In the genomic region with DNA sequence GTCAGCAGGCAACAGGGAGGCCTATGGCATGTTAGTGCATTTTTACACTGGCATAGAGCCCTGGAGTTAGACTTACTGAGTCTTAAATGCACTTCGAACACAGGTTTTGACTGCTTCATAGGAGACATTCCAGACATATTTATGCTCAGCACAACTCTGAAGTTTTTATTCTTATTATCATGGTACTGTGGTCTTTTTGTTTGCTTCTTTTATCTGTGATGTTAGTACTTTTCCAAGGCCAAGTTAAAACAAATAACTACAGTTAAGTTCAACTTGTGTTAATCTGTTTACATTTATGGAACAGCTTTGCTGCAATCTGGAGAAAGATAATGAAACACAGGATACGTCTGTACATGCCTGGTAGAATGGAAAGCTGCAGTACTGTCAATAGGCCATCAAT, we compare ENCODE assay signal across 1 cellular context.
TF ChIP-seq lines count a peak whose summit lies in the region.

No MANE protein-coding gene starts in this region.

TF ChIP-seq in HepG2, 621 proteins besides CTCF, POLR2A, EP300 and RAD21 (continued from another document and continues in another):
- TF ChIP-seq ZNF800 (CRISPR knock-in tag; IDR thresholded peaks at IDR 0.05) (no peak), AHDC1 (CRISPR knock-in tag; IDR thresholded peaks at IDR 0.05; ENCODE audit: borderline replicate concordance) (peak; percentile 86; the same call in 1 of the 2 replicates), RXRB (CRISPR knock-in tag; IDR thresholded peaks at IDR 0.05; ENCODE audit: borderline replicate concordance) (peak; percentile 43; the same call in 1 of the 2 replicates), HOXA7 (CRISPR knock-in tag; IDR thresholded peaks at IDR 0.05) (no peak), HNF1B (CRISPR knock-in tag; IDR thresholded peaks at IDR 0.05) (no peak), PTBP1 (IDR thresholded peaks at IDR 0.05; ENCODE audit: low read depth, low read length, poor library complexity, severe bottlenecking) (no peak), GFI1 (CRISPR knock-in tag; IDR thresholded peaks at IDR 0.05; ENCODE audit: borderline replicate concordance) (0 out of 2 replicates have a peak, but pooled peaks have one; percentile 50), FOSL2 (CRISPR knock-in tag; IDR thresholded peaks at IDR 0.05) (no peak), HMGXB3 (CRISPR knock-in tag; IDR thresholded peaks at IDR 0.05; ENCODE audit: borderline replicate concordance) (no peak), NBN (conservative IDR thresholded peaks at IDR 0.05) (no peak), DMTF1 (CRISPR knock-in tag; IDR thresholded peaks at IDR 0.05) (no peak), JUN (CRISPR knock-in tag; IDR thresholded peaks at IDR 0.05) (no peak), ZNF709 (CRISPR knock-in tag; IDR thresholded peaks at IDR 0.05) (no peak), ZNF136 (CRISPR knock-in tag; IDR thresholded peaks at IDR 0.05; ENCODE audit: low read depth) (no peak), ADNP (CRISPR knock-in tag; IDR thresholded peaks at IDR 0.05) (no peak), FOXO4 (CRISPR knock-in tag; conservative IDR thresholded peaks at IDR 0.05) (no peak), PAXIP1 (CRISPR knock-in tag; conservative IDR thresholded peaks at IDR 0.05) (peak; percentile 80), ZNF205 (CRISPR knock-in tag; IDR thresholded peaks at IDR 0.05) (no peak), KDM3A (CRISPR knock-in tag; IDR thresholded peaks at IDR 0.05; ENCODE audit: low read depth) (no peak), ZMYM4 (CRISPR knock-in tag; IDR thresholded peaks at IDR 0.05) (peak; percentile 42; the same call in 1 of the 2 replicates), ZNF382 (CRISPR knock-in tag; IDR thresholded peaks at IDR 0.05; ENCODE audit: borderline replicate concordance) (no peak), KAT8 (CRISPR knock-in tag; IDR thresholded peaks at IDR 0.05) (no peak), PRPF4 (IDR thresholded peaks at IDR 0.05; ENCODE audit: low read depth, low read length, poor library complexity, severe bottlenecking) (no peak), THYN1 (CRISPR knock-in tag; IDR thresholded peaks at IDR 0.05; ENCODE audit: borderline replicate concordance, low read depth) (no peak), PCBP2 (optimal IDR thresholded peaks at IDR 0.05; ENCODE audit: low read depth, low read length, poor library complexity, severe bottlenecking) (no peak), ZNF883 (CRISPR knock-in tag; IDR thresholded peaks at IDR 0.05; ENCODE audit: not compliant biosample characterization) (no peak), AHR (CRISPR knock-in tag; IDR thresholded peaks at IDR 0.05) (no peak)
- TF ChIP-seq, protein P1, sequence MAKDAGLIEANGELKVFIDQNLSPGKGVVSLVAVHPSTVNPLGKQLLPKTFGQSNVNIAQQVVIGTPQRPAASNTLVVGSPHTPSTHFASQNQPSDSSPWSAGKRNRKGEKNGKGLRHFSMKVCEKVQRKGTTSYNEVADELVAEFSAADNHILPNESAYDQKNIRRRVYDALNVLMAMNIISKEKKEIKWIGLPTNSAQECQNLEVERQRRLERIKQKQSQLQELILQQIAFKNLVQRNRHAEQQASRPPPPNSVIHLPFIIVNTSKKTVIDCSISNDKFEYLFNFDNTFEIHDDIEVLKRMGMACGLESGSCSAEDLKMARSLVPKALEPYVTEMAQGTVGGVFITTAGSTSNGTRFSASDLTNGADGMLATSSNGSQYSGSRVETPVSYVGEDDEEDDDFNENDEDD (CRISPR knock-in tag; IDR thresholded peaks at IDR 0.05; ENCODE audit: borderline replicate concordance) = no peak
